In genomic region chr4:151876411-151876988, GRCh38 we compare ENCODE assay signal across 22 cellular contexts.
DNase-seq lines count a peak whose midpoint lies in the region; ATAC-seq, FAIRE-seq and TF ChIP-seq lines count a peak whose summit lies in the region.
"Had no signal": no experiment of that assay in that cellular context is flagged by ENCODE, and none has a peak within 500 bp of the region (broad histone marks: within the 10 kb centered on the region; RNA-seq: fewer than 3 reads in every experiment).

No MANE protein-coding gene starts in this region.

- no peaks in the 10 kb centered on the region for H3K79me1 ChIP-seq in H1 (ENCODE audit: low read depth, low read length)

- H3K4me2 ChIP-seq in H1 (ENCODE audit: insufficient read depth in 1 of 2, low read depth in 2 of 2, low read length in 2 of 2) = no peak overlapping the region
- H3K4me2 ChIP-seq: BLaER1, GM23338 had no signal

- TF ChIP-seq POLR2A in H1 (IDR thresholded peaks at IDR 0.05; ENCODE audit: control extremely low read depth in 1 of 2, low read depth in 2 of 2, low read length in 2 of 2) = no peak

- H3K14ac ChIP-seq in H1 (ENCODE audit: insufficient read length) = no peak overlapping the region

- no peak for TF ChIP-seq EP300 in H1 (IDR thresholded peaks at IDR 0.05; ENCODE audit: borderline replicate concordance in 1 of 2, low read depth in 2 of 2, low read length in 2 of 2)

- no peak overlapping the region for H3K9ac ChIP-seq in H1 (replicated peaks in 1 of 4; ENCODE audit: extremely low read depth in 1 of 4, low read depth in 3 of 4, low read length in 3 of 4)
- H3K9ac ChIP-seq: BLaER1 had no signal

- H2BK120ac ChIP-seq in H1 (replicated peaks; ENCODE audit: low read depth, low read length) = peak overlapping the region; percentile 50

- 89% methylated on average over 3 of the region's 3 CpGs; no CpG with 5 or more reads in 1 of the 2 experiments for WGBS in H1 (ENCODE audit: extremely low coverage in 1 of 2, insufficient coverage in 1 of 2, insufficient read length in 1 of 2, insufficient replicate concordance in 2 of 2, low coverage in 1 of 2, low lambda C conversion rate in 2 of 2, missing lambda C conversion rate in 1 of 2), 2 experiments

- H3K23ac ChIP-seq in H1 (ENCODE audit: insufficient read length) = no peak overlapping the region

- no peak overlapping the region for H2BK15ac ChIP-seq in H1 (ENCODE audit: low read length)

- H3K4ac ChIP-seq in H1 (replicated peaks; ENCODE audit: insufficient read length, low read depth, low read length) = no peak overlapping the region

- no peak for TF ChIP-seq RAD21 in H1 (IDR thresholded peaks at IDR 0.05 in 1 of 2, conservative IDR thresholded peaks at IDR 0.05 in 1 of 2; ENCODE audit: low read depth in 2 of 2, low read length in 2 of 2)

- ATAC-seq in GM18858 (IDR thresholded peaks at IDR 0.05; ENCODE audit: unreplicated experiment) = peak; percentile 67
- ATAC-seq in HG03342 (IDR thresholded peaks at IDR 0.05; ENCODE audit: unreplicated experiment) = peak; percentile 68
- ATAC-seq: CD8-positive, alpha-beta T cell; GM12878; GM23338 had no signal

- H3K27me3 ChIP-seq in H1 (replicated peaks in 1 of 4; ENCODE audit: control insufficient read depth in 3 of 4, extremely low read depth in 1 of 4, insufficient read depth in 3 of 4, low read length in 3 of 4) (0 out of 7 replicates have a peak, but pooled peaks cover 0 to 2% (median 0%) of the 10 kb centered on the region in 4 experiments), SJCRH30 (no peaks in the 10 kb centered on the region)
- H3K27me3 ChIP-seq: BLaER1 had no signal

- H3K4me3 ChIP-seq in H1 (ENCODE audit: extremely low read depth in 1 of 4, insufficient read depth in 2 of 4, low read depth in 3 of 4, low read length in 4 of 4) = no peak overlapping the region
- H3K4me3 ChIP-seq in SJCRH30 = no peak overlapping the region
- H3K4me3 ChIP-seq: BLaER1, GM12878, GM23338, HAP-1 had no signal

- no peak for DNase-seq in H1 (ENCODE audit: low read depth in 1 of 2, low spot score in 2 of 2)
- no peak for DNase-seq in SJCRH30
- DNase-seq in NCI-H1417 (lab: John Stamatoyannopoulos, UW) = no peak
- DNase-seq in COR-L47 (lab: John Stamatoyannopoulos, UW) = no peak
- DNase-seq: CD4-positive, CD25-positive, alpha-beta regulatory T cell; CD8-positive, alpha-beta T cell; DMS 273 treated with DMSO at 0.1 percent for 48 hours; DMS79; EL; GDM1; HFFc6 had no signal

- H3K23me2 ChIP-seq in H1 (ENCODE audit: low read depth, low read length) = no peaks in the 10 kb centered on the region

- no peak for TF ChIP-seq CTCF in H1 (IDR thresholded peaks at IDR 0.05; ENCODE audit: control extremely low read depth in 1 of 3, insufficient read depth in 1 of 3, low read depth in 1 of 3, low read length in 3 of 3)

- no peak for FAIRE-seq in H1 (lab: Jason Lieb, UNC)
- FAIRE-seq: A204.1, D721Med, GM12878, H54 had no signal

- H3K36me3 ChIP-seq in H1 (ENCODE audit: control insufficient read depth in 2 of 4, insufficient read depth in 4 of 4, low read length in 3 of 4) (no peaks in the 10 kb centered on the region), SJCRH30 (no peaks in the 10 kb centered on the region)
- H3K36me3 ChIP-seq: BLaER1, HAP-1 had no signal

- H3K27ac ChIP-seq in H1 (ENCODE audit: low read depth, low read length) (no peak overlapping the region), SJCRH30 (no peak overlapping the region)
- H3K27ac ChIP-seq: 22Rv1, BLaER1, C4-2B had no signal

- POLR2A ChIA-PET in H1 (lab: Charles Lee; ENCODE audit: partially characterized antibody) = no interaction called here

- no peaks in the 10 kb centered on the region for H4K20me1 ChIP-seq in H1 (replicated peaks in 1 of 2; ENCODE audit: control insufficient read depth in 1 of 2, insufficient read depth in 2 of 2, low read length in 2 of 2)
- H4K20me1 ChIP-seq: BLaER1 had no signal

- H3K56ac ChIP-seq in H1 (replicated peaks; ENCODE audit: insufficient read length, low read depth, low read length) = no peak overlapping the region

- no peak overlapping the region for H4K5ac ChIP-seq in H1 (ENCODE audit: insufficient read length, low read depth, low read length)

- H2AFZ ChIP-seq in H1 (ENCODE audit: low read length) = no peak overlapping the region
- H2AFZ ChIP-seq: GM23338 had no signal

- peak overlapping the region; percentile 68; the same call in 1 of the 2 replicates for H3K18ac ChIP-seq in H1 (ENCODE audit: extremely low read depth, low read length)

- no peaks in the 10 kb centered on the region for H3K79me2 ChIP-seq in H1 (ENCODE audit: control insufficient read depth in 1 of 2, insufficient read depth in 2 of 2, low read length in 2 of 2)

- no peak overlapping the region for H4K8ac ChIP-seq in H1 (ENCODE audit: extremely low read depth, insufficient read depth, low read length)

- peak overlapping the region; percentile 96; the same call in 1 of the 2 replicates for H2BK20ac ChIP-seq in H1 (ENCODE audit: low read length)

- no peak overlapping the region for H2AK5ac ChIP-seq in H1 (ENCODE audit: low read depth, low read length)

- H3K4me1 ChIP-seq in H1 (replicated peaks in 1 of 4; ENCODE audit: control insufficient read depth in 3 of 4, insufficient read depth in 4 of 4, low read length in 3 of 4) (peaks cover 4 to 21% (median 16%) of the 10 kb centered on the region in 4 experiments; a peak in 6 of 7 replicates), SJCRH30 (no peaks in the 10 kb centered on the region)
- H3K4me1 ChIP-seq: BLaER1, HAP-1 had no signal

- H3K9me3 ChIP-seq in H1 (ENCODE audit: insufficient read depth in 2 of 2, low read depth in 1 of 2, low read length in 1 of 2) (peaks cover 8 to 9% of the 10 kb centered on the region in 2 experiments; a peak in 3 of 4 replicates), SJCRH30 (replicated peaks) (no peaks in the 10 kb centered on the region)
- H3K9me3 ChIP-seq: BLaER1, HAP-1 had no signal

- peak overlapping the region; percentile 59 for H4K91ac ChIP-seq in H1 (replicated peaks; ENCODE audit: insufficient read length, low read length)

- CTCF ChIA-PET in H1 (lab: Charles Lee; ENCODE audit: partially characterized antibody) = no interaction called here

- no peak overlapping the region for H2BK12ac ChIP-seq in H1 (ENCODE audit: low read depth, low read length)

- no peak overlapping the region for H2BK5ac ChIP-seq in H1 (ENCODE audit: low read depth, low read length)

TF ChIP-seq in H1, 55 proteins besides CTCF, POLR2A, EP300 and RAD21:
- TF ChIP-seq CHD1 (IDR thresholded peaks at IDR 0.05; ENCODE audit: low read depth, low read length) (no peak), NRF1 (IDR thresholded peaks at IDR 0.05; ENCODE audit: low read depth, low read length) (no peak), ZNF274 (IDR thresholded peaks at IDR 0.05; ENCODE audit: borderline replicate concordance, extremely low read depth, low read length) (no peak), YY1 (IDR thresholded peaks at IDR 0.05; ENCODE audit: low read depth, low read length) (no peak), RBBP5 (IDR thresholded peaks at IDR 0.05; ENCODE audit: borderline replicate concordance, low read depth, low read length) (no peak), E2F6 (IDR thresholded peaks at IDR 0.05) (no peak), RNF2 (IDR thresholded peaks at IDR 0.05; ENCODE audit: borderline replicate concordance, low read depth, low read length, missing control alignments, poor library complexity, severe bottlenecking) (no peak), TEAD4 (IDR thresholded peaks at IDR 0.05; ENCODE audit: low read depth, low read length) (no peak), SIRT6 (IDR thresholded peaks at IDR 0.05; ENCODE audit: low read length) (no peak), RFX5 (IDR thresholded peaks at IDR 0.05; ENCODE audit: borderline replicate concordance, low read depth, low read length) (no peak)
